Comparison of ENCODE assay signal across 1 cellular context in the genomic region with DNA sequence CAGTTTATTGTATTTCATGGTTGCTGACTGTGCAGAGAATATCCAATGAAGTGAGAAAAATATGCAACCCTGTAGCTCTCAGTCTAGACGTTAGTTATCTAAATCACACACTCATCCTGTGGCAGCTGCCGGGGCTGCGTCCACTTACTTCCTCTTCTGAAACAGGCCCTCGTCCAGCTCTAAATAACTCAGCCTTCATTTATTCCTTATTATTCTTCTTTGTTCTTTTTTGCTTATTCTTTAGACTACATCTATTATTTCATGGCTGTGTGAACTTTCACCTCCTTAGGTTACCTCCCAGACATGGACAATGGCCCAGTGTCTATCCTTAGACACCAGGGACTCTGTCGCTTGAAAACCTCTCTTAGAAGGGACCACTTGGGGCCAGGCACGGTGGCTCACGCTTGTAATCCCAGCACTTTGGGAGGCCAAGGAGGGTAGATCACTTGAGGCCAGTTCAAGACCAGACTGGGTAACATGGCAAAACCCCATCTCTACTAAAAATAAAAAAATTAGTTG.
TF ChIP-seq lines count a peak whose summit lies in the region.

No MANE protein-coding gene starts in this region.

TF ChIP-seq in K562, 482 proteins besides CTCF, POLR2A, EP300 and RAD21 (continued from another document and continues in another):
- TF ChIP-seq, protein P1, sequence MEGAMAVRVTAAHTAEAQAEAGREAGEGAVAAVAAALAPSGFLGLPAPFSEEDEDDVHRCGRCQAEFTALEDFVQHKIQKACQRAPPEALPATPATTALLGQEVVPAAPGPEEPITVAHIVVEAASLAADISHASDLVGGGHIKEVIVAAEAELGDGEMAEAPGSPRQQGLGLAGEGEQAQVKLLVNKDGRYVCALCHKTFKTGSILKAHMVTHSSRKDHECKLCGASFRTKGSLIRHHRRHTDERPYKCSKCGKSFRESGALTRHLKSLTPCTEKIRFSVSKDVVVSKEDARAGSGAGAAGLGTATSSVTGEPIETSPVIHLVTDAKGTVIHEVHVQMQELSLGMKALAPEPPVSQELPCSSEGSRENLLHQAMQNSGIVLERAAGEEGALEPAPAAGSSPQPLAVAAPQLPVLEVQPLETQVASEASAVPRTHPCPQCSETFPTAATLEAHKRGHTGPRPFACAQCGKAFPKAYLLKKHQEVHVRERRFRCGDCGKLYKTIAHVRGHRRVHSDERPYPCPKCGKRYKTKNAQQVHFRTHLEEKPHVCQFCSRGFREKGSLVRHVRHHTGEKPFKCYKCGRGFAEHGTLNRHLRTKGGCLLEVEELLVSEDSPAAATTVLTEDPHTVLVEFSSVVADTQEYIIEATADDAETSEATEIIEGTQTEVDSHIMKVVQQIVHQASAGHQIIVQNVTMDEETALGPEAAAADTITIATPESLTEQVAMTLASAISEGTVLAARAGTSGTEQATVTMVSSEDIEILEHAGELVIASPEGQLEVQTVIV (CRISPR knock-in tag; IDR thresholded peaks at IDR 0.05; ENCODE audit: borderline replicate concordance) = no peak
- TF ChIP-seq TOE1 (IDR thresholded peaks at IDR 0.05; ENCODE audit: borderline replicate concordance) (no peak; the same call in 1 of the 2 replicates), TOE1 (CRISPR knock-in tag; IDR thresholded peaks at IDR 0.05; ENCODE audit: borderline replicate concordance, low read depth) (no peak), RBFOX2 (IDR thresholded peaks at IDR 0.05; ENCODE audit: low read depth, low read length) (no peak), SIN3B (IDR thresholded peaks at IDR 0.05; ENCODE audit: low read depth) (no peak), KLF16 (IDR thresholded peaks at IDR 0.05) (peak; percentile 88), SAFB (IDR thresholded peaks at IDR 0.05; ENCODE audit: borderline replicate concordance, low read depth, low read length) (no peak), GABPA (tag; conservative IDR thresholded peaks at IDR 0.05; ENCODE audit: low read depth) (peak; percentile 48; the same call in 1 of the 2 replicates), BRF1 (IDR thresholded peaks at IDR 0.05; ENCODE audit: borderline replicate concordance, extremely low read depth, insufficient read length) (no peak), DNMT1 (IDR thresholded peaks at IDR 0.05) (no peak), ZNF57 (CRISPR knock-in tag; IDR thresholded peaks at IDR 0.05) (peak; percentile 68; the same call in 1 of the 2 replicates), SMARCE1 (IDR thresholded peaks at IDR 0.05) (peak; percentile 90), POLR2AphosphoS5 (IDR thresholded peaks at IDR 0.05; ENCODE audit: control insufficient read depth, insufficient read depth, low read depth, low read length) (0 out of 2 replicates have a peak, but pooled peaks have one; percentile 59), ZNF444 (CRISPR knock-in tag; IDR thresholded peaks at IDR 0.05) (no peak), EWSR1 (IDR thresholded peaks at IDR 0.05; ENCODE audit: borderline replicate concordance, low read depth, partially characterized antibody) (no peak), SRF (CRISPR knock-in tag; IDR thresholded peaks at IDR 0.05) (no peak), ZC3H8 (IDR thresholded peaks at IDR 0.05) (no peak), RBM25 (IDR thresholded peaks at IDR 0.05; ENCODE audit: low read depth, low read length, severe bottlenecking) (no peak), ZNF3 (CRISPR knock-in tag; IDR thresholded peaks at IDR 0.05) (no peak), WHSC1 (IDR thresholded peaks at IDR 0.05; ENCODE audit: low read length) (no peak), ZC3H11A (IDR thresholded peaks at IDR 0.05; ENCODE audit: low read depth, low read length) (no peak), HDAC2 (IDR thresholded peaks at IDR 0.05) (0 out of 2 replicates have a peak, but pooled peaks have one; percentile 42), SMARCA4 (IDR thresholded peaks at IDR 0.05) (peak; percentile 91), IRF2 (CRISPR knock-in tag; IDR thresholded peaks at IDR 0.05) (no peak), SRSF9 (IDR thresholded peaks at IDR 0.05; ENCODE audit: borderline replicate concordance, low read depth, low read length) (no peak), STAT5A (IDR thresholded peaks at IDR 0.05; ENCODE audit: borderline replicate concordance, low read length) (peak; percentile 57), ARID1B (IDR thresholded peaks at IDR 0.05) (peak; percentile 94), HDAC6 (IDR thresholded peaks at IDR 0.05; ENCODE audit: low read depth, low read length) (no peak), ZNF124 (CRISPR knock-in tag; IDR thresholded peaks at IDR 0.05) (no peak), BMI1 (IDR thresholded peaks at IDR 0.05; ENCODE audit: low read length) (no peak)
- TF ChIP-seq, protein P2, sequence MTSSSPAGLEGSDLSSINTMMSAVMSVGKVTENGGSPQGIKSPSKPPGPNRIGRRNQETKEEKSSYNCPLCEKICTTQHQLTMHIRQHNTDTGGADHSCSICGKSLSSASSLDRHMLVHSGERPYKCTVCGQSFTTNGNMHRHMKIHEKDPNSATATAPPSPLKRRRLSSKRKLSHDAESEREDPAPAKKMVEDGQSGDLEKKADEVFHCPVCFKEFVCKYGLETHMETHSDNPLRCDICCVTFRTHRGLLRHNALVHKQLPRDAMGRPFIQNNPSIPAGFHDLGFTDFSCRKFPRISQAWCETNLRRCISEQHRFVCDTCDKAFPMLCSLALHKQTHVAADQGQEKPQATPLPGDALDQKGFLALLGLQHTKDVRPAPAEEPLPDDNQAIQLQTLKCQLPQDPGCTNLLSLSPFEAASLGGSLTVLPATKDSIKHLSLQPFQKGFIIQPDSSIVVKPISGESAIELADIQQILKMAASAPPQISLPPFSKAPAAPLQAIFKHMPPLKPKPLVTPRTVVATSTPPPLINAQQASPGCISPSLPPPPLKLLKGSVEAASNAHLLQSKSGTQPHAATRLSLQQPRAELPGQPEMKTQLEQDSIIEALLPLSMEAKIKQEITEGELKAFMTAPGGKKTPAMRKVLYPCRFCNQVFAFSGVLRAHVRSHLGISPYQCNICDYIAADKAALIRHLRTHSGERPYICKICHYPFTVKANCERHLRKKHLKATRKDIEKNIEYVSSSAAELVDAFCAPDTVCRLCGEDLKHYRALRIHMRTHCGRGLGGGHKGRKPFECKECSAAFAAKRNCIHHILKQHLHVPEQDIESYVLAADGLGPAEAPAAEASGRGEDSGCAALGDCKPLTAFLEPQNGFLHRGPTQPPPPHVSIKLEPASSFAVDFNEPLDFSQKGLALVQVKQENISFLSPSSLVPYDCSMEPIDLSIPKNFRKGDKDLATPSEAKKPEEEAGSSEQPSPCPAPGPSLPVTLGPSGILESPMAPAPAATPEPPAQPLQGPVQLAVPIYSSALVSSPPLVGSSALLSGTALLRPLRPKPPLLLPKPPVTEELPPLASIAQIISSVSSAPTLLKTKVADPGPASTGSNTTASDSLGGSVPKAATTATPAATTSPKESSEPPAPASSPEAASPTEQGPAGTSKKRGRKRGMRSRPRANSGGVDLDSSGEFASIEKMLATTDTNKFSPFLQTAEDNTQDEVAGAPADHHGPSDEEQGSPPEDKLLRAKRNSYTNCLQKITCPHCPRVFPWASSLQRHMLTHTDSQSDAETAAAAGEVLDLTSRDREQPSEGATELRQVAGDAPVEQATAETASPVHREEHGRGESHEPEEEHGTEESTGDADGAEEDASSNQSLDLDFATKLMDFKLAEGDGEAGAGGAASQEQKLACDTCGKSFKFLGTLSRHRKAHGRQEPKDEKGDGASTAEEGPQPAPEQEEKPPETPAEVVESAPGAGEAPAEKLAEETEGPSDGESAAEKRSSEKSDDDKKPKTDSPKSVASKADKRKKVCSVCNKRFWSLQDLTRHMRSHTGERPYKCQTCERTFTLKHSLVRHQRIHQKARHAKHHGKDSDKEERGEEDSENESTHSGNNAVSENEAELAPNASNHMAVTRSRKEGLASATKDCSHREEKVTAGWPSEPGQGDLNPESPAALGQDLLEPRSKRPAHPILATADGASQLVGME (CRISPR knock-in tag; IDR thresholded peaks at IDR 0.05) = no peak
- TF ChIP-seq, protein P3, sequence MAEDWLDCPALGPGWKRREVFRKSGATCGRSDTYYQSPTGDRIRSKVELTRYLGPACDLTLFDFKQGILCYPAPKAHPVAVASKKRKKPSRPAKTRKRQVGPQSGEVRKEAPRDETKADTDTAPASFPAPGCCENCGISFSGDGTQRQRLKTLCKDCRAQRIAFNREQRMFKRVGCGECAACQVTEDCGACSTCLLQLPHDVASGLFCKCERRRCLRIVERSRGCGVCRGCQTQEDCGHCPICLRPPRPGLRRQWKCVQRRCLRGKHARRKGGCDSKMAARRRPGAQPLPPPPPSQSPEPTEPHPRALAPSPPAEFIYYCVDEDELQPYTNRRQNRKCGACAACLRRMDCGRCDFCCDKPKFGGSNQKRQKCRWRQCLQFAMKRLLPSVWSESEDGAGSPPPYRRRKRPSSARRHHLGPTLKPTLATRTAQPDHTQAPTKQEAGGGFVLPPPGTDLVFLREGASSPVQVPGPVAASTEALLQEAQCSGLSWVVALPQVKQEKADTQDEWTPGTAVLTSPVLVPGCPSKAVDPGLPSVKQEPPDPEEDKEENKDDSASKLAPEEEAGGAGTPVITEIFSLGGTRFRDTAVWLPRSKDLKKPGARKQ (CRISPR knock-in tag; IDR thresholded peaks at IDR 0.05) = no peak
- TF ChIP-seq, protein P4, sequence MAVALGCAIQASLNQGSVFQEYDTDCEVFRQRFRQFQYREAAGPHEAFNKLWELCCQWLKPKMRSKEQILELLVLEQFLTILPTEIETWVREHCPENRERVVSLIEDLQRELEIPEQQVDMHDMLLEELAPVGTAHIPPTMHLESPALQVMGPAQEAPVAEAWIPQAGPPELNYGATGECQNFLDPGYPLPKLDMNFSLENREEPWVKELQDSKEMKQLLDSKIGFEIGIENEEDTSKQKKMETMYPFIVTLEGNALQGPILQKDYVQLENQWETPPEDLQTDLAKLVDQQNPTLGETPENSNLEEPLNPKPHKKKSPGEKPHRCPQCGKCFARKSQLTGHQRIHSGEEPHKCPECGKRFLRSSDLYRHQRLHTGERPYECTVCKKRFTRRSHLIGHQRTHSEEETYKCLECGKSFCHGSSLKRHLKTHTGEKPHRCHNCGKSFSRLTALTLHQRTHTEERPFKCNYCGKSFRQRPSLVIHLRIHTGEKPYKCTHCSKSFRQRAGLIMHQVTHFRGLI (CRISPR knock-in tag; IDR thresholded peaks at IDR 0.05) = no peak
- TF ChIP-seq, protein P5, sequence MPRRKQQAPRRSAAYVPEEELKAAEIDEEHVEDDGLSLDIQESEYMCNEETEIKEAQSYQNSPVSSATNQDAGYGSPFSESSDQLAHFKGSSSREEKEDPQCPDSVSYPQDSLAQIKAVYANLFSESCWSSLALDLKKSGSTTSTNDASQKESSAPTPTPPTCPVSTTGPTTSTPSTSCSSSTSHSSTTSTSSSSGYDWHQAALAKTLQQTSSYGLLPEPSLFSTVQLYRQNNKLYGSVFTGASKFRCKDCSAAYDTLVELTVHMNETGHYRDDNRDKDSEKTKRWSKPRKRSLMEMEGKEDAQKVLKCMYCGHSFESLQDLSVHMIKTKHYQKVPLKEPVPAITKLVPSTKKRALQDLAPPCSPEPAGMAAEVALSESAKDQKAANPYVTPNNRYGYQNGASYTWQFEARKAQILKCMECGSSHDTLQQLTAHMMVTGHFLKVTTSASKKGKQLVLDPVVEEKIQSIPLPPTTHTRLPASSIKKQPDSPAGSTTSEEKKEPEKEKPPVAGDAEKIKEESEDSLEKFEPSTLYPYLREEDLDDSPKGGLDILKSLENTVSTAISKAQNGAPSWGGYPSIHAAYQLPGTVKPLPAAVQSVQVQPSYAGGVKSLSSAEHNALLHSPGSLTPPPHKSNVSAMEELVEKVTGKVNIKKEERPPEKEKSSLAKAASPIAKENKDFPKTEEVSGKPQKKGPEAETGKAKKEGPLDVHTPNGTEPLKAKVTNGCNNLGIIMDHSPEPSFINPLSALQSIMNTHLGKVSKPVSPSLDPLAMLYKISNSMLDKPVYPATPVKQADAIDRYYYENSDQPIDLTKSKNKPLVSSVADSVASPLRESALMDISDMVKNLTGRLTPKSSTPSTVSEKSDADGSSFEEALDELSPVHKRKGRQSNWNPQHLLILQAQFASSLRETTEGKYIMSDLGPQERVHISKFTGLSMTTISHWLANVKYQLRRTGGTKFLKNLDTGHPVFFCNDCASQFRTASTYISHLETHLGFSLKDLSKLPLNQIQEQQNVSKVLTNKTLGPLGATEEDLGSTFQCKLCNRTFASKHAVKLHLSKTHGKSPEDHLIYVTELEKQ (CRISPR knock-in tag; IDR thresholded peaks at IDR 0.05) = no peak; the same call in 1 of the 2 replicates
- TF ChIP-seq, protein P6, sequence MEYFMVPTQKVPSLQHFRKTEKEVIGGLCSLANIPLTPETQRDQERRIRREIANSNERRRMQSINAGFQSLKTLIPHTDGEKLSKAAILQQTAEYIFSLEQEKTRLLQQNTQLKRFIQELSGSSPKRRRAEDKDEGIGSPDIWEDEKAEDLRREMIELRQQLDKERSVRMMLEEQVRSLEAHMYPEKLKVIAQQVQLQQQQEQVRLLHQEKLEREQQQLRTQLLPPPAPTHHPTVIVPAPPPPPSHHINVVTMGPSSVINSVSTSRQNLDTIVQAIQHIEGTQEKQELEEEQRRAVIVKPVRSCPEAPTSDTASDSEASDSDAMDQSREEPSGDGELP (CRISPR knock-in tag; IDR thresholded peaks at IDR 0.05; ENCODE audit: borderline replicate concordance) = no peak
- TF ChIP-seq, protein P7, sequence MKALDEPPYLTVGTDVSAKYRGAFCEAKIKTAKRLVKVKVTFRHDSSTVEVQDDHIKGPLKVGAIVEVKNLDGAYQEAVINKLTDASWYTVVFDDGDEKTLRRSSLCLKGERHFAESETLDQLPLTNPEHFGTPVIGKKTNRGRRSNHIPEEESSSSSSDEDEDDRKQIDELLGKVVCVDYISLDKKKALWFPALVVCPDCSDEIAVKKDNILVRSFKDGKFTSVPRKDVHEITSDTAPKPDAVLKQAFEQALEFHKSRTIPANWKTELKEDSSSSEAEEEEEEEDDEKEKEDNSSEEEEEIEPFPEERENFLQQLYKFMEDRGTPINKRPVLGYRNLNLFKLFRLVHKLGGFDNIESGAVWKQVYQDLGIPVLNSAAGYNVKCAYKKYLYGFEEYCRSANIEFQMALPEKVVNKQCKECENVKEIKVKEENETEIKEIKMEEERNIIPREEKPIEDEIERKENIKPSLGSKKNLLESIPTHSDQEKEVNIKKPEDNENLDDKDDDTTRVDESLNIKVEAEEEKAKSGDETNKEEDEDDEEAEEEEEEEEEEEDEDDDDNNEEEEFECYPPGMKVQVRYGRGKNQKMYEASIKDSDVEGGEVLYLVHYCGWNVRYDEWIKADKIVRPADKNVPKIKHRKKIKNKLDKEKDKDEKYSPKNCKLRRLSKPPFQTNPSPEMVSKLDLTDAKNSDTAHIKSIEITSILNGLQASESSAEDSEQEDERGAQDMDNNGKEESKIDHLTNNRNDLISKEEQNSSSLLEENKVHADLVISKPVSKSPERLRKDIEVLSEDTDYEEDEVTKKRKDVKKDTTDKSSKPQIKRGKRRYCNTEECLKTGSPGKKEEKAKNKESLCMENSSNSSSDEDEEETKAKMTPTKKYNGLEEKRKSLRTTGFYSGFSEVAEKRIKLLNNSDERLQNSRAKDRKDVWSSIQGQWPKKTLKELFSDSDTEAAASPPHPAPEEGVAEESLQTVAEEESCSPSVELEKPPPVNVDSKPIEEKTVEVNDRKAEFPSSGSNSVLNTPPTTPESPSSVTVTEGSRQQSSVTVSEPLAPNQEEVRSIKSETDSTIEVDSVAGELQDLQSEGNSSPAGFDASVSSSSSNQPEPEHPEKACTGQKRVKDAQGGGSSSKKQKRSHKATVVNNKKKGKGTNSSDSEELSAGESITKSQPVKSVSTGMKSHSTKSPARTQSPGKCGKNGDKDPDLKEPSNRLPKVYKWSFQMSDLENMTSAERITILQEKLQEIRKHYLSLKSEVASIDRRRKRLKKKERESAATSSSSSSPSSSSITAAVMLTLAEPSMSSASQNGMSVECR (CRISPR knock-in tag; IDR thresholded peaks at IDR 0.05) = no peak
